ENCODE assay signal across 18 cellular contexts in genomic region chr4:72473434-72473900, GRCh38.
DNase-seq lines count a peak whose midpoint lies in the region; ATAC-seq, FAIRE-seq and TF ChIP-seq lines count a peak whose summit lies in the region.
"Had no signal": no experiment of that assay in that cellular context is flagged by ENCODE, and none has a peak within 500 bp of the region (broad histone marks: within the 10 kb centered on the region; RNA-seq: fewer than 3 reads in every experiment).

No MANE protein-coding gene starts in this region.

- peaks cover 2% of the 10 kb centered on the region; the same call in 2 of the 3 replicates for H3K4me1 Mint-ChIP-seq in GM23338

- H3K9me1 ChIP-seq in K562 (ENCODE audit: control insufficient read depth, insufficient read depth, low read length), result no peaks in the 10 kb centered on the region

- BruUV-seq in K562 (replicated peaks; lab: Mats Ljungman, UMichigan), result no TSS peak

- no peak overlapping the region for H3K56ac ChIP-seq in mesendoderm (ENCODE audit: low read length)

- intact Hi-C loops in K562 (cut with micrococcal nuclease), result loop anchor here (1.0 kb wide), 1 partner anchor 94 kb away; no protein-coding TSS in a partner anchor

- H3K27me3 ChIP-seq in GM23338 (ENCODE audit: insufficient read depth) (no peaks in the 10 kb centered on the region), K562 (ENCODE audit: control insufficient read depth in 2 of 2, insufficient read depth in 2 of 2, low read length in 2 of 2) (no peaks in the 10 kb centered on the region), mesendoderm (ENCODE audit: insufficient read depth, low read length, poor library complexity) (no peaks in the 10 kb centered on the region)
- H3K27me3 ChIP-seq: SJCRH30 had no signal

- H3K79me2 ChIP-seq in GM23338 (replicated peaks; ENCODE audit: insufficient read depth) (no peaks in the 10 kb centered on the region), K562 (ENCODE audit: control insufficient read depth, insufficient read depth, low read length) (peaks cover 68% of the 10 kb centered on the region), mesendoderm (ENCODE audit: control insufficient read depth, insufficient read depth, low read length) (no peaks in the 10 kb centered on the region)

- H3K9ac ChIP-seq in K562 (ENCODE audit: insufficient read depth in 1 of 2, low read depth in 2 of 2, low read length in 2 of 2) (peak overlapping the region in 1 of 2 experiments; percentile 27; a peak in 1 of 4 replicates), mesendoderm (ENCODE audit: low read length) (no peak overlapping the region)
- H3K9ac ChIP-seq: KMS-11 had no signal

- CTCF ChIA-PET in K562 (lab: Yijun Ruan, JAX; ENCODE audit: low intra/inter-chr PET ratio), result no interaction called here

- H4K8ac ChIP-seq in mesendoderm (ENCODE audit: low read depth, low read length), result no peak overlapping the region

- H3K4me1 ChIP-seq in GM23338 (ENCODE audit: insufficient read depth) (no peaks in the 10 kb centered on the region), K562 (replicated peaks in 1 of 2; ENCODE audit: control insufficient read depth in 2 of 2, insufficient read depth in 2 of 2, low read length in 2 of 2) (peaks cover 0 to 16% of the 10 kb centered on the region in 2 experiments; a peak in 2 of 5 replicates), mesendoderm (ENCODE audit: control insufficient read depth, low read depth, low read length) (no peaks in the 10 kb centered on the region)
- H3K4me1 ChIP-seq: SJCRH30 had no signal

- H3K27me3 Mint-ChIP-seq in GM23338 (ENCODE audit: insufficient read depth, low read depth, poor library complexity), result no peaks in the 10 kb centered on the region
- H3K27me3 Mint-ChIP-seq: natural killer cell treated with Interleukin-12 subunit alpha and Interleukin-12 subunit beta and Interleukin-15 and Interleukin-18, amount 100 ng/mL, for 72 hours had no signal

- H3K4me3 Mint-ChIP-seq in GM23338, result no peak overlapping the region
- H3K4me3 Mint-ChIP-seq: natural killer cell treated with Interleukin-12 subunit alpha and Interleukin-12 subunit beta and Interleukin-15 and Interleukin-18, amount 100 ng/mL, for 72 hours; T-helper 1 cell treated with Interleukin-12 subunit alpha and Interleukin-12 subunit beta and Interleukin-4 antibody, amounts not matched to agents 30 μg/mL and 1 μg/mL, for 36 hours had no signal

- H3K18ac ChIP-seq in mesendoderm (ENCODE audit: low read length), result no peak overlapping the region

- no peak overlapping the region for H3K4ac ChIP-seq in mesendoderm (ENCODE audit: low read depth, low read length)

- H3K9me2 ChIP-seq in GM23338 (ENCODE audit: insufficient read depth), result no peaks in the 10 kb centered on the region

- in situ Hi-C loops in K562 (cut with MboI), result no loop called here

- no peak overlapping the region for H4K5ac ChIP-seq in mesendoderm (ENCODE audit: low read length)

- H3K36me3 ChIP-seq in GM23338 (ENCODE audit: insufficient read depth) (no peaks in the 10 kb centered on the region), K562 (ENCODE audit: control insufficient read depth, insufficient read depth, low read length) (no peaks in the 10 kb centered on the region; the same call in 2 of the 3 replicates), mesendoderm (ENCODE audit: control insufficient read depth, insufficient read depth, low read length) (no peaks in the 10 kb centered on the region)
- H3K36me3 ChIP-seq: SJCRH30 had no signal

- no peak for ATAC-seq in GM23338
- ATAC-seq in K562, result peak; percentile 97
- ATAC-seq in HG02642 (IDR thresholded peaks at IDR 0.05; ENCODE audit: poor library complexity, unreplicated experiment), result no peak
- ATAC-seq: natural killer cell treated with Interleukin-12 subunit alpha and Interleukin-12 subunit beta and Interleukin-15 and Interleukin-18, amount 100 ng/mL, for 72 hours had no signal

- no peak for TF ChIP-seq POLR2A in K562 (conservative IDR thresholded peaks at IDR 0.05)

- H2BK120ac ChIP-seq in mesendoderm (ENCODE audit: low read depth, low read length), result no peak overlapping the region

- H3K27ac ChIP-seq in GM23338 (ENCODE audit: low read depth) (no peak overlapping the region), K562 (ENCODE audit: extremely low read depth, low read depth, low read length) (peak overlapping the region; percentile 77), mesendoderm (ENCODE audit: low read depth, low read length) (no peak overlapping the region)
- H3K27ac ChIP-seq: KMS-11, SJCRH30 had no signal

- H3K27ac Mint-ChIP-seq in GM23338, result peak overlapping the region; percentile 45; the same call in 1 of the 2 replicates
- H3K27ac Mint-ChIP-seq: natural killer cell treated with Interleukin-12 subunit alpha and Interleukin-12 subunit beta and Interleukin-15 and Interleukin-18, amount 100 ng/mL, for 72 hours; T-helper 1 cell treated with Interleukin-12 subunit alpha and Interleukin-12 subunit beta and Interleukin-4 antibody, amounts not matched to agents 30 μg/mL and 1 μg/mL, for 36 hours had no signal

- TF ChIP-seq CTCF in GM23338 (conservative IDR thresholded peaks at IDR 0.05; ENCODE audit: low read depth in 2 of 2) (no peak), K562 (IDR thresholded peaks at IDR 0.05 in 2 of 3, conservative IDR thresholded peaks at IDR 0.05 in 1 of 3; ENCODE audit: insufficient read depth in 2 of 3, low read depth in 1 of 3, low read length in 3 of 3) (no peak)

- H4K20me1 ChIP-seq in GM23338 (replicated peaks; ENCODE audit: insufficient read depth) (no peaks in the 10 kb centered on the region), K562 (replicated peaks; ENCODE audit: control insufficient read depth, insufficient read depth, low read length) (no peaks in the 10 kb centered on the region)

- no peak overlapping the region for H3K4me3 ChIP-seq in GM23338
- H3K4me3 ChIP-seq in K562, result no peak overlapping the region
- H3K4me3 ChIP-seq in mesendoderm (ENCODE audit: low read length), result no peak overlapping the region
- H3K4me3 ChIP-seq: SJCRH30 had no signal

- H2AFZ ChIP-seq in GM23338 (no peak overlapping the region), K562 (ENCODE audit: low read depth, low read length) (peak overlapping the region; percentile 73)

- peaks cover 7% of the 10 kb centered on the region; the same call in 2 of the 3 replicates for H3K9me3 Mint-ChIP-seq in GM23338
- H3K9me3 Mint-ChIP-seq: T-helper 1 cell treated with Interleukin-12 subunit alpha and Interleukin-12 subunit beta and Interleukin-4 antibody, amounts not matched to agents 30 μg/mL and 1 μg/mL, for 36 hours had no signal

- H3K4me2 ChIP-seq in GM23338 (no peak overlapping the region), K562 (ENCODE audit: insufficient read depth, low read length) (peak overlapping the region; percentile 28), mesendoderm (ENCODE audit: low read length) (no peak overlapping the region)
- H3K4me2 ChIP-seq: KMS-11 had no signal

- H2BK15ac ChIP-seq in mesendoderm (replicated peaks; ENCODE audit: low read depth), result no peak overlapping the region

- no peak overlapping the region for H3K23ac ChIP-seq in mesendoderm (ENCODE audit: low read length)

- no peak overlapping the region for H2BK5ac ChIP-seq in mesendoderm (ENCODE audit: low read length)

- no peaks in the 10 kb centered on the region for H3F3A ChIP-seq in GM23338 (replicated peaks; ENCODE audit: low read depth)

- peaks cover 8% of the 10 kb centered on the region; the same call in 1 of the 3 replicates for H3K36me3 Mint-ChIP-seq in GM23338 (ENCODE audit: low read depth)
- H3K36me3 Mint-ChIP-seq: natural killer cell treated with Interleukin-12 subunit alpha and Interleukin-12 subunit beta and Interleukin-15 and Interleukin-18, amount 100 ng/mL, for 72 hours had no signal

- H3K9me3 ChIP-seq in K562 (replicated peaks; ENCODE audit: control insufficient read depth, insufficient read depth, low read depth, low read length), result no peaks in the 10 kb centered on the region; the same call in 1 of the 2 replicates
- H3K9me3 ChIP-seq: SJCRH30 had no signal

- H2AK5ac ChIP-seq in mesendoderm (ENCODE audit: low read length), result no peak overlapping the region

- no peak for TF ChIP-seq RAD21 in K562 (CRISPR knock-in tag; conservative IDR thresholded peaks at IDR 0.05 in 1 of 2, IDR thresholded peaks at IDR 0.05 in 1 of 2)

- no peaks in the 10 kb centered on the region for H3K79me1 ChIP-seq in mesendoderm (ENCODE audit: low read length)

- no CpG with 5 or more reads among the region's 1 CpG for WGBS in K562 (ENCODE audit: insufficient coverage, low coverage, missing lambda C conversion rate)
- WGBS in mesendoderm (ENCODE audit: extremely low coverage, insufficient coverage, low lambda C conversion rate), result no CpG with 5 or more reads among the region's 1 CpG

- POLR2A ChIA-PET in K562 (lab: Yijun Ruan, JAX), result no interaction called here

- no peak for DNase-seq in GM23338 (ENCODE audit: low spot score)
- peak; percentile 82 for DNase-seq in NCI-H226
- peak; percentile 69 to 89 (median 74) for DNase-seq in K562 (ENCODE audit: extremely low read depth in 1 of 4, low spot score in 3 of 4)
- peak; percentile 54 for DNase-seq in mesendoderm
- no peak for DNase-seq in NCI-H446 (lab: John Stamatoyannopoulos, UW)
- DNase-seq in activated CD4-positive, CD25-positive, alpha-beta regulatory T cell treated with anti-CD3 and anti-CD28 coated beads, Interleukin-2, amount 50 U/mL, for 72 hours, result no peak
- DNase-seq: activated CD4-positive, CD25-positive, alpha-beta regulatory T cell; caudate nucleus; left cardiac atrium; NCI-H1105 treated with DMSO at 0.1 percent for 48 hours; NCI-H2107; NCI-H524; posterior cingulate gyrus; SJCRH30 had no signal

- peak; percentile 17; the same call in 1 of the 2 replicates for TF ChIP-seq EP300 in K562 (IDR thresholded peaks at IDR 0.05; ENCODE audit: low read length)

- FAIRE-seq in K562 (lab: Jason Lieb, UNC), result peak; percentile 86

TF ChIP-seq in GM23338, 12 proteins besides CTCF, POLR2A, EP300 and RAD21 (continues in another document):
- TF ChIP-seq POLR2AphosphoS5 (IDR thresholded peaks at IDR 0.05; ENCODE audit: low read depth), result no peak

TF ChIP-seq in K562, 482 proteins besides CTCF, POLR2A, EP300 and RAD21 (continues in another document):
- no peak for TF ChIP-seq SFPQ (IDR thresholded peaks at IDR 0.05; ENCODE audit: low read depth, low read length)

Comparison
In these comparisons a context has a peak if more than half of its experiments do, and no peak if none do; other contexts are left out.
1. DNase-seq: peak in NCI-H226 (single experiment), K562 (4 of 4) and mesendoderm (single experiment); none in GM23338 (single experiment), NCI-H446 (0 of 2) and activated CD4-positive, CD25-positive, alpha-beta regulatory T cell treated with anti-CD3 and anti-CD28 coated beads, Interleukin-2, amount 50 U/mL, for 72 hours (single experiment).